22 cellular contexts compared by ENCODE assay signal in the genomic region with DNA sequence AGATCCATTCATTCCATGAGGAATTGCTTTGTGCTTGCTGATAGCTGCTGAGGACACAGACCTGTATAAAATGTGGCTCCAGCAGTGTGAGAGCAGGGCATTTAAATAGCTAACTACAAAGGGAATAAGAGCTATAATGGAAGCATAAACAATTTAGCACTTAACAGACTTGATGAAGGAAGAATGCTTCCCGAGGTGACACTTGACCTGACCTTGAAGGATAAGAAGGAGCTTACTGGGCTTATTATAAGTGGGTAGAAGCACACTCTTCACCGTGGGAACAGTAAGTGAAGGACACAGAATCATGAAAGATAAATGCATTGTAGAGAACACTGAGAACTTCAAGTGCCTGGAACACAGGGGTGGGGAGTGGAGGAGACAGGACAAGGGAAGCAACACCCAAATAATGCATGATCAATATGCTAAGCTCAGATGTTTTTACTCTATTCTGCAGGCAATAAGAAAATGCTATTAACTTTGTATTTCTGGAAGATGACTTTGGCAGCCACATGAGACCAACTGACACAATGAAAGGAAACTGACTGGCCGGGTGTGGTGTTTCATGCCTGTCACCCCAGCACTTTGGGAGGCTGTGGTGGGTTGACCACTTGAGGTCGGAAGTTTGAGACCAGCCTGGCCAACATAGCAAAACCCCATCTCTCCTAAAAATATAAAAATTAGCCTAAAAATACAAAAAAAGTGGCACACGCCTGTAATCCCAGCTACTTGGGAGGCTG.
"Had no signal": no experiment of that assay in that cellular context is flagged by ENCODE, and none has a peak within 500 bp of the region (broad histone marks: within the 10 kb centered on the region; RNA-seq: fewer than 3 reads in every experiment).

No MANE protein-coding gene starts in this region.

- H3K4me3 Mint-ChIP-seq: activated CD4-positive, alpha-beta memory T cell treated with anti-CD3 and anti-CD28 coated beads, Interleukin-2, amount 10 ng/mL, durations not matched to agents 7 days and 5 days; activated CD4-positive, alpha-beta T cell treated with anti-CD3 and anti-CD28 coated beads, Interleukin-2, amount 10 ng/mL, durations not matched to agents 24 days and 14 days; activated naive CD4-positive, alpha-beta T cell treated with anti-CD3 and anti-CD28 coated beads, Interleukin-2, amount 10 ng/mL, durations not matched to agents 7 days and 5 days; immature natural killer cell; T-helper 2 cell treated with Interferon-gamma antibody and Interleukin-4, amounts not matched to agents 5 μg/mL and 100 μg/mL, for 36 hours had no signal

- H3K27me3 Mint-ChIP-seq: activated CD4-positive, alpha-beta memory T cell treated with anti-CD3 and anti-CD28 coated beads, Interleukin-2, amount 10 ng/mL, durations not matched to agents 7 days and 5 days; activated CD4-positive, alpha-beta T cell treated with anti-CD3 and anti-CD28 coated beads, Interleukin-2, amount 10 ng/mL, durations not matched to agents 24 days and 14 days; activated naive CD4-positive, alpha-beta T cell treated with anti-CD3 and anti-CD28 coated beads, Interleukin-2, amount 10 ng/mL, durations not matched to agents 7 days and 5 days had no signal

- DNase-seq: activated CD4-positive, alpha-beta memory T cell treated with anti-CD3 and anti-CD28 coated beads, Interleukin-2, amount 10 ng/mL, durations not matched to agents 7 days and 5 days; activated CD4-positive, alpha-beta T cell treated with anti-CD3 and anti-CD28 coated beads, Interleukin-2, amount 10 ng/mL, durations not matched to agents 24 days and 14 days; activated effector memory CD4-positive, alpha-beta T cell treated with anti-CD3 and anti-CD28 coated beads, Interleukin-2, amount 50 U/mL, for 16 hours; activated naive CD4-positive, alpha-beta T cell treated with anti-CD3 and anti-CD28 coated beads, Interleukin-2, amount 10 ng/mL, durations not matched to agents 7 days and 5 days; activated T-cell treated with anti-CD3 and anti-CD28 coated beads for 4 hours; amygdala; cortex of kidney; erythroblast; foreskin fibroblast; immature natural killer cell; kidney glomerular epithelial cell; sigmoid colon; stimulated activated CD4-positive, alpha-beta T cell treated with anti-CD3 and anti-CD28 coated beads, Interleukin-15, amount 100 ng/mL, for 24 hours; stimulated activated CD4-positive, alpha-beta T cell treated with anti-CD3 and anti-CD28 coated beads, Interleukin-2, amount 100 ng/mL, for 48 hours; stimulated activated CD8-positive, alpha-beta memory T cell treated with anti-CD3 and anti-CD28 coated beads, Interleukin-4, amount 100 ng/mL, for 48 hours; stimulated activated naive CD4-positive, alpha-beta T cell had no signal

- H3K27ac ChIP-seq: hepatocyte, sigmoid colon, thoracic aorta, VCaP had no signal

- H3K4me1 Mint-ChIP-seq: activated CD4-positive, alpha-beta memory T cell treated with anti-CD3 and anti-CD28 coated beads, Interleukin-2, amount 10 ng/mL, durations not matched to agents 7 days and 5 days; activated CD4-positive, alpha-beta T cell treated with anti-CD3 and anti-CD28 coated beads, Interleukin-2, amount 10 ng/mL, durations not matched to agents 24 days and 14 days; activated naive CD4-positive, alpha-beta T cell treated with anti-CD3 and anti-CD28 coated beads, Interleukin-2, amount 10 ng/mL, durations not matched to agents 7 days and 5 days; immature natural killer cell had no signal

- H3K27ac Mint-ChIP-seq: activated CD4-positive, alpha-beta memory T cell treated with anti-CD3 and anti-CD28 coated beads, Interleukin-2, amount 10 ng/mL, durations not matched to agents 7 days and 5 days; activated CD4-positive, alpha-beta T cell treated with anti-CD3 and anti-CD28 coated beads, Interleukin-2, amount 10 ng/mL, durations not matched to agents 24 days and 14 days; activated naive CD4-positive, alpha-beta T cell treated with anti-CD3 and anti-CD28 coated beads, Interleukin-2, amount 10 ng/mL, durations not matched to agents 7 days and 5 days; immature natural killer cell; T-helper 2 cell treated with Interferon-gamma antibody and Interleukin-4, amounts not matched to agents 5 μg/mL and 100 μg/mL, for 36 hours had no signal

- H3K4me3 ChIP-seq: hepatocyte, sigmoid colon, smooth muscle cell, thoracic aorta had no signal

- ATAC-seq: activated CD4-positive, CD25-positive, alpha-beta regulatory T cell treated with anti-CD3 and anti-CD28 coated beads, Interleukin-2, amount 50 U/mL, for 24 hours had no signal

- H3K9me3 ChIP-seq: sigmoid colon, thoracic aorta had no signal

- H3K27me3 ChIP-seq: hepatocyte, sigmoid colon had no signal

- H3K9me3 Mint-ChIP-seq: activated CD4-positive, alpha-beta memory T cell treated with anti-CD3 and anti-CD28 coated beads, Interleukin-2, amount 10 ng/mL, durations not matched to agents 7 days and 5 days; activated CD4-positive, alpha-beta T cell treated with anti-CD3 and anti-CD28 coated beads, Interleukin-2, amount 10 ng/mL, durations not matched to agents 24 days and 14 days; activated naive CD4-positive, alpha-beta T cell treated with anti-CD3 and anti-CD28 coated beads, Interleukin-2, amount 10 ng/mL, durations not matched to agents 7 days and 5 days; immature natural killer cell; T-helper 2 cell treated with Interferon-gamma antibody and Interleukin-4, amounts not matched to agents 5 μg/mL and 100 μg/mL, for 36 hours had no signal

- H3K4me2 ChIP-seq: hepatocyte, smooth muscle cell had no signal

- H2AFZ ChIP-seq: hepatocyte had no signal

- H3K36me3 ChIP-seq: sigmoid colon, thoracic aorta had no signal

- H3K36me3 Mint-ChIP-seq: activated naive CD4-positive, alpha-beta T cell treated with anti-CD3 and anti-CD28 coated beads, Interleukin-2, amount 10 ng/mL, durations not matched to agents 7 days and 5 days; immature natural killer cell had no signal
